Comparison of ENCODE assay signal across 13 cellular contexts in genomic region chr1:40694353-40694874, GRCh38. TPM values are rescaled to one million over a fixed set of nuclear protein-coding genes. Genes with fewer than 3 reads are reported as not detected.
A peak's percentile ranks its signal among the peaks of the same experiment; 100 is the strongest.
DNase-seq lines count a peak whose midpoint lies in the region; ATAC-seq and TF ChIP-seq lines count a peak whose summit lies in the region.
"Had no signal": no experiment of that assay in that cellular context is flagged by ENCODE, and none has a peak within 500 bp of the region (broad histone marks: within the 10 kb centered on the region; RNA-seq: fewer than 3 reads in every experiment).

No MANE protein-coding gene starts in this region.

- no peak overlapping the region for H3K9ac ChIP-seq in IMR-90 (ENCODE audit: low read depth, low read length)

- no peak overlapping the region for H4K8ac ChIP-seq in IMR-90 (ENCODE audit: low read depth in 2 of 2, low read length in 2 of 2)

- H2BK120ac ChIP-seq in IMR-90 (ENCODE audit: low read depth, low read length): no peak overlapping the region

- H3K27ac ChIP-seq in DOHH2 (ENCODE audit: low read depth, low read length) (no peak overlapping the region), IMR-90 (ENCODE audit: insufficient read depth, low read length) (no peak overlapping the region)
- H3K27ac ChIP-seq: left lung had no signal

- DNase-seq in IMR-90 (no peak), natural killer cell (no peak), pons (ENCODE audit: low spot score) (no peak)
- DNase-seq in stimulated activated naive CD4-positive, alpha-beta T cell (lab: John Stamatoyannopoulos, UW): no peak
- DNase-seq: activated CD8-positive, alpha-beta memory T cell treated with anti-CD3 and anti-CD28 coated beads, Interleukin-2, amount 50 U/mL, for 4 hours; head of caudate nucleus; left lung; NCI-H226; small intestine had no signal

- no peak overlapping the region for H2AK5ac ChIP-seq in IMR-90 (ENCODE audit: low read depth, low read length)

- no peak for ATAC-seq in IMR-90 (ENCODE audit: low read depth)
- ATAC-seq in activated T-helper 17 cell treated with anti-CD3 and anti-CD28 coated beads, Interleukin-2, amount 50 U/mL, for 72 hours (replicated peaks): peak; percentile 25
- no peak for ATAC-seq in natural killer cell
- no peak for ATAC-seq in GM18861 (IDR thresholded peaks at IDR 0.05; ENCODE audit: unreplicated experiment)
- ATAC-seq: left lung had no signal

- H2BK15ac ChIP-seq in IMR-90 (ENCODE audit: low read depth, low read length): no peak overlapping the region

- BruUV-seq in IMR-90 (replicated peaks; lab: Mats Ljungman, UMichigan): no TSS peak

- no peak overlapping the region for H4K5ac ChIP-seq in IMR-90 (ENCODE audit: low read depth, low read length)

- no peak overlapping the region for H2BK5ac ChIP-seq in IMR-90 (ENCODE audit: low read depth, low read length, poor library complexity, severe bottlenecking)

- H2AFZ ChIP-seq in IMR-90 (replicated peaks; ENCODE audit: low read length, poor library complexity): no peak overlapping the region

- H3K4me3 Mint-ChIP-seq in activated T-helper 17 cell treated with anti-CD3 and anti-CD28 coated beads, Interleukin-2, amount 50 U/mL, for 72 hours: peak overlapping the region; percentile 96
- H3K4me3 Mint-ChIP-seq in natural killer cell: peak overlapping the region; percentile 38

- peaks cover 45 to 67% of the 10 kb centered on the region in 2 experiments for H3K79me1 ChIP-seq in IMR-90 (ENCODE audit: low read depth in 1 of 2, low read length in 2 of 2)

- H3K4me3 ChIP-seq in DOHH2 (ENCODE audit: low read length) (no peak overlapping the region), IMR-90 (ENCODE audit: insufficient read depth, low read depth, low read length) (no peak overlapping the region)
- H3K4me3 ChIP-seq: left lung, thoracic aorta had no signal

- TF ChIP-seq POLR2A in IMR-90 (IDR thresholded peaks at IDR 0.05; ENCODE audit: low read depth, low read length): no peak

- H2AK9ac ChIP-seq in IMR-90 (replicated peaks; ENCODE audit: low read depth, low read length, poor library complexity): no peak overlapping the region

- WGBS in IMR-90 (ENCODE audit: extremely low coverage in 2 of 2, insufficient read length in 1 of 2), 2 experiments: no CpG with 5 or more reads among the region's 2 CpGs

- no peak overlapping the region for H3K56ac ChIP-seq in IMR-90 (ENCODE audit: extremely low read depth, insufficient read depth, low read length)

- no peaks in the 10 kb centered on the region for H3K9me3 Mint-ChIP-seq in activated T-helper 17 cell treated with anti-CD3 and anti-CD28 coated beads, Interleukin-2, amount 50 U/mL, for 72 hours
- H3K9me3 Mint-ChIP-seq in natural killer cell: no peaks in the 10 kb centered on the region

- H3K23ac ChIP-seq in IMR-90 (ENCODE audit: low read depth, low read length): peak overlapping the region; percentile 46; the same call in 1 of the 2 replicates

- H3K4me2 ChIP-seq in DOHH2 (ENCODE audit: low read length) (peak overlapping the region; percentile 85), IMR-90 (ENCODE audit: low read depth, low read length) (peak overlapping the region; percentile 14; the same call in 1 of the 2 replicates)

- H3K18ac ChIP-seq in IMR-90 (ENCODE audit: low read depth, low read length): no peak overlapping the region

- no peaks in the 10 kb centered on the region for H3K27me3 Mint-ChIP-seq in activated T-helper 17 cell treated with anti-CD3 and anti-CD28 coated beads, Interleukin-2, amount 50 U/mL, for 72 hours
- no peaks in the 10 kb centered on the region for H3K27me3 Mint-ChIP-seq in natural killer cell (ENCODE audit: low read depth in 2 of 2)

- no peaks in the 10 kb centered on the region for H3K9me2 ChIP-seq in DOHH2 (replicated peaks; ENCODE audit: control insufficient read depth, low read length)

- H4K91ac ChIP-seq in IMR-90 (ENCODE audit: insufficient read depth, low read depth, low read length): no peak overlapping the region

- H2BK20ac ChIP-seq in IMR-90 (ENCODE audit: low read depth, low read length): no peak overlapping the region

- H3K36me3 ChIP-seq in DOHH2 (ENCODE audit: control insufficient read depth, low read length) (peaks cover 50% of the 10 kb centered on the region), IMR-90 (ENCODE audit: control insufficient read depth, insufficient read depth, low read length) (no peaks in the 10 kb centered on the region)
- H3K36me3 ChIP-seq: left lung, thoracic aorta had no signal

- H4K20me1 ChIP-seq in DOHH2 (ENCODE audit: control insufficient read depth, insufficient read depth, low read depth, low read length) (peaks cover 16% of the 10 kb centered on the region), IMR-90 (ENCODE audit: insufficient read depth, low read length) (peaks cover 3% of the 10 kb centered on the region; the same call in 1 of the 2 replicates)

- H3K27me3 ChIP-seq in DOHH2 (ENCODE audit: control insufficient read depth, low read length) (no peaks in the 10 kb centered on the region), IMR-90 (ENCODE audit: control insufficient read depth, insufficient read depth, low read length) (no peaks in the 10 kb centered on the region)
- H3K27me3 ChIP-seq: left lung had no signal

- no peaks in the 10 kb centered on the region for H3F3A ChIP-seq in DOHH2 (ENCODE audit: control insufficient read depth, insufficient read depth)

- H3K4me1 ChIP-seq in DOHH2 (ENCODE audit: control insufficient read depth, low read length): peaks cover 56% of the 10 kb centered on the region
- no peaks in the 10 kb centered on the region for H3K4me1 ChIP-seq in IMR-90 (ENCODE audit: control insufficient read depth, insufficient read depth, low read length)

- no peak overlapping the region for H3K14ac ChIP-seq in IMR-90 (replicated peaks; ENCODE audit: low read depth, low read length)

- in situ Hi-C loops in IMR-90 (cut with MboI; ENCODE audit: low sequenced_read_pairs): no loop called here

- intact Hi-C loops in IMR-90 (cut with micrococcal nuclease) (no loop called here), natural killer cell (cut with micrococcal nuclease) (no loop called here)

- CTCF ChIA-PET in IMR-90 (lab: Yijun Ruan, JAX): interaction anchor here (0.9 kb wide), 1 partner anchor 46 kb away, joined by 9 read pairs; no protein-coding TSS in a partner anchor

- H3K4me1 Mint-ChIP-seq in activated T-helper 17 cell treated with anti-CD3 and anti-CD28 coated beads, Interleukin-2, amount 50 U/mL, for 72 hours: peaks cover 52% of the 10 kb centered on the region
- peaks cover 70 to 76% of the 10 kb centered on the region in 2 donors for H3K4me1 Mint-ChIP-seq in natural killer cell

- TF ChIP-seq CTCF in DOHH2 (IDR thresholded peaks at IDR 0.05; ENCODE audit: low read depth, low read length, poor library complexity, severe bottlenecking) (no peak), IMR-90 (conservative IDR thresholded peaks at IDR 0.05; ENCODE audit: low read depth, low read length) (no peak), natural killer cell (IDR thresholded peaks at IDR 0.05) (no peak)

- H3K79me2 ChIP-seq in DOHH2 (ENCODE audit: control insufficient read depth, low read length): peaks cover 98% of the 10 kb centered on the region

- H3K36me3 Mint-ChIP-seq in activated T-helper 17 cell treated with anti-CD3 and anti-CD28 coated beads, Interleukin-2, amount 50 U/mL, for 72 hours (ENCODE audit: low read depth): peaks cover 54% of the 10 kb centered on the region
- no peaks in the 10 kb centered on the region for H3K36me3 Mint-ChIP-seq in natural killer cell

- no peak for TF ChIP-seq RAD21 in IMR-90 (IDR thresholded peaks at IDR 0.05; ENCODE audit: low read length)

- peaks cover 2% of the 10 kb centered on the region; the same call in 1 of the 2 replicates for H3K9me1 ChIP-seq in IMR-90 (ENCODE audit: insufficient read depth, low read length)

- peak overlapping the region; percentile 97 for H3K27ac Mint-ChIP-seq in activated T-helper 17 cell treated with anti-CD3 and anti-CD28 coated beads, Interleukin-2, amount 50 U/mL, for 72 hours
- peak overlapping the region; percentile 96 to 98 for H3K27ac Mint-ChIP-seq in natural killer cell

- no peak overlapping the region for H3K4ac ChIP-seq in IMR-90 (ENCODE audit: low read depth, low read length)

- dilution Hi-C loops in IMR-90 (cut with HindIII; ENCODE audit: low sequenced_read_pairs, unreplicated experiment): no loop called here

- POLR2A ChIA-PET in IMR-90 (lab: Charles Lee; ENCODE audit: unreplicated experiment): no interaction called here

- H3K9me3 ChIP-seq in DOHH2 (ENCODE audit: control insufficient read depth, insufficient read depth, low read length) (no peaks in the 10 kb centered on the region), IMR-90 (ENCODE audit: control insufficient read depth, insufficient read depth, low read length) (no peaks in the 10 kb centered on the region)
- H3K9me3 ChIP-seq: left lung, thoracic aorta had no signal

TF ChIP-seq in IMR-90, 13 proteins besides CTCF, POLR2A, EP300 and RAD21:
- TF ChIP-seq RCOR1 (IDR thresholded peaks at IDR 0.05; ENCODE audit: insufficient replicate concordance, low read length) (no peak), CEBPB (IDR thresholded peaks at IDR 0.05; ENCODE audit: low read depth, low read length) (no peak), RFX5 (IDR thresholded peaks at IDR 0.05; ENCODE audit: low read depth, low read length) (no peak), SMC3 (IDR thresholded peaks at IDR 0.05; ENCODE audit: low read depth, low read length) (no peak), MAFK (IDR thresholded peaks at IDR 0.05; ENCODE audit: low read depth, low read length) (no peak)
TF ChIP-seq in IMR-90: peak in this region for 0.

RNA-seq across cellular contexts. Expression of gene NFYC, which starts 2.9 kb away (rescaled TPM):
- total RNA-seq in IMR-90 (2012; rRNA removed) (43.3 and 45.2 TPM in 2 replicates), natural killer cell (10 to 100 TPM; 38.7 to 60.4 (median 48.5) TPM)
- 62.2 and 74.6 TPM in 2 replicates for polyA plus RNA-seq in IMR-90 (2012; rRNA removed)
- 20.1 and 65.4 TPM in 2 replicates for polyA plus RNA-seq in IMR-90 (2012; cell fraction: cytosol; rRNA removed)
- 92.4 and 108 TPM in 2 replicates for polyA plus RNA-seq in IMR-90 (2012; cell fraction: nucleus; rRNA removed; ENCODE audit: low replicate concordance)
- total RNA-seq in activated T-helper 17 cell treated with anti-CD3 and anti-CD28 coated beads, Interleukin-2, amount 50 U/mL, for 72 hours: 10 to 100 TPM; 61.2 to 65.2 TPM

RNA-seq across cellular contexts. Expression of gene RIMS3, which starts 28.9 kb away (rescaled TPM):
- total RNA-seq in IMR-90 (2012; rRNA removed): 0.28 and 0.36 TPM in 2 replicates
- 0.10 and 0.22 TPM in 2 replicates for polyA plus RNA-seq in IMR-90 (2012; rRNA removed)
- polyA plus RNA-seq in IMR-90 (2012; cell fraction: cytosol; rRNA removed): 0.04 and 0.22 TPM in 2 replicates
- polyA plus RNA-seq in IMR-90 (2012; cell fraction: nucleus; rRNA removed; ENCODE audit: low replicate concordance): 0.38 and 0.40 TPM in 2 replicates
- 1 to 10 TPM; 3.0 to 4.2 TPM for total RNA-seq in activated T-helper 17 cell treated with anti-CD3 and anti-CD28 coated beads, Interleukin-2, amount 50 U/mL, for 72 hours
- total RNA-seq in natural killer cell: 1 to 10 TPM in 2 of 3 donors, under 1 TPM in 1; 0.56 to 2.1 (median 1.1) TPM
